Comparison of ENCODE assay signal across 27 cellular contexts in genomic region chr7:36016648-36017047, GRCh38.
"Had no signal": no experiment of that assay in that cellular context is flagged by ENCODE, and none has a peak within 500 bp of the region (broad histone marks: within the 10 kb centered on the region; RNA-seq: fewer than 3 reads in every experiment).

No MANE protein-coding gene starts in this region.

- H3K27ac ChIP-seq: brain microvascular endothelial cell, esophagus squamous epithelium, gastroesophageal sphincter had no signal

- H3K36me3 ChIP-seq: brain microvascular endothelial cell, esophagus squamous epithelium, gastroesophageal sphincter had no signal

- FAIRE-seq: astrocyte, colon had no signal

- ATAC-seq: activated CD4-positive, alpha-beta T cell treated with anti-CD3 and anti-CD28 coated beads for 36 hours; activated CD8-positive, alpha-beta T cell treated with anti-CD3 and anti-CD28 coated beads, Interleukin-2, amount 10 ng/mL, durations not matched to agents 7 days and 5 days; activated T-cell treated with anti-CD3 and anti-CD28 coated beads, Interleukin-2, amount 50 U/mL, for 4 hours; activated T-helper 17 cell treated with anti-CD3 and anti-CD28 coated beads, Interleukin-2, amount 50 U/mL, for 72 hours; effector memory CD8-positive, alpha-beta T cell; gastroesophageal sphincter had no signal

- DNase-seq: activated CD4-positive, alpha-beta memory T cell treated with anti-CD3 and anti-CD28 coated beads for 36 hours; activated CD4-positive, alpha-beta T cell treated with anti-CD3 and anti-CD28 coated beads for 36 hours; activated CD4-positive, alpha-beta T cell treated with anti-CD3 and anti-CD28 coated beads, Interleukin-2, amount 10 ng/mL, durations not matched to agents 24 days and 14 days; activated CD4-positive, CD25-positive, alpha-beta regulatory T cell; activated CD4-positive, CD25-positive, alpha-beta regulatory T cell treated with anti-CD3 and anti-CD28 coated beads, Interleukin-2, amount 50 U/mL, for 72 hours; activated CD8-positive, alpha-beta T cell treated with anti-CD3 and anti-CD28 coated beads, Interleukin-2, amount 10 ng/mL, durations not matched to agents 7 days and 5 days; activated effector memory CD4-positive, alpha-beta T cell treated with Interleukin-2 at 50 U/mL for 16 hours; activated gamma-delta T cell treated with Interleukin-2 at 50 U/mL for 16 hours; activated naive CD4-positive, alpha-beta T cell treated with anti-CD3 and anti-CD28 coated beads, Interleukin-2, amount 50 U/mL, for 16 hours; activated naive CD4-positive, alpha-beta T cell treated with Interleukin-2 at 50 U/mL for 16 hours; activated T-cell treated with anti-CD3 and anti-CD28 coated beads, Interleukin-2, amount 50 U/mL, for 4 hours; amniotic stem cell; anterior cingulate cortex; brain microvascular endothelial cell; caudate nucleus; cortex of kidney; dermis blood vessel endothelial cell; effector CD4-positive, alpha-beta T cell; effector memory CD8-positive, alpha-beta T cell; erythroblast; esophagus squamous epithelium; foreskin melanocyte; T-helper 2 cell had no signal

- H3K4me3 ChIP-seq: esophagus squamous epithelium, gastroesophageal sphincter had no signal

- H3K4me1 ChIP-seq: esophagus squamous epithelium had no signal

- H3K27me3 ChIP-seq: brain microvascular endothelial cell, esophagus squamous epithelium, gastroesophageal sphincter had no signal

- H3K9me3 ChIP-seq: esophagus squamous epithelium, gastroesophageal sphincter had no signal
